ENCODE assay signal across 14 cellular contexts in the genomic region with DNA sequence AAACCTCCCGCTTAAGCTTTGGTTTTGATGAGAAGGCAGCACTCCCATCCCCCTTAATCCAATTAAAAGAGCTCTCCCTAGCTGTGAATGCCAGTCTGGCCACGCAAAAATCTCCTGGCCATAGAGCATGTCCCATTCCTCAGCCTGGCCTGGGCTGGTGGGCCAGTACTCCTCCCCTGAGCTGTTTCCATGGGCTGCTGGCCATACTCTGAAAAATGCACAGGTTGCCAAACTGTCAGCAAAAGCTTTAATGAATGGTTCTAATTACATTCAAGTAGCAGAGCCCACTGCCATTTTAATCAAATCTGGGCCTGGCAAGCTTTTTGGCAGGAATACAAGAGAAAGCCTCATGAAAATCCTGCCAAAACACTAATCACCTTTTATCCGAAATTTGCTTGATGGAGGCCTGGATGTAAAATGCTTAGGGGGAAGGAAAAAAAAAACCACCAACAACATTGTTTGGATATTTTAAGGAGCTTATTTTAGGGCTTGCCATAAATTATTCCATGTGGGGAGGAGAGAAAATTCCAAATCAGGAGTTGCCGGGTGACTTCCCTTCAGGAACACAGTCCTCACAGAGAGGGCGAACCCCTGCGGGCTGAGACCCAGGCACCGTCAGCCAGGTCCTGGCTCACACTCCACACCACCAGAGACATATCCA.
DNase-seq lines count a peak whose midpoint lies in the region; ATAC-seq and TF ChIP-seq lines count a peak whose summit lies in the region.
"Had no signal": no experiment of that assay in that cellular context is flagged by ENCODE, and none has a peak within 500 bp of the region (broad histone marks: within the 10 kb centered on the region; RNA-seq: fewer than 3 reads in every experiment).

No MANE protein-coding gene starts in this region.

- H3K36me3 Mint-ChIP-seq in H9 (ENCODE audit: insufficient read depth in 1 of 3, low read depth in 3 of 3) (no peaks in the 10 kb centered on the region), progenitor cell of endocrine pancreas (ENCODE audit: insufficient read depth) (no peaks in the 10 kb centered on the region)

- no peaks in the 10 kb centered on the region for H4K20me1 ChIP-seq in H9 (ENCODE audit: control insufficient read depth, insufficient read depth, insufficient read length)

- H3K9me3 ChIP-seq in A673 (ENCODE audit: low read depth, low read length, poor library complexity, severe bottlenecking) (no peaks in the 10 kb centered on the region), muscle layer of duodenum (ENCODE audit: control insufficient read depth in 1 of 2, low read length in 2 of 2) (no peaks in the 10 kb centered on the region), H9 (ENCODE audit: control insufficient read depth, low read depth, low read length) (no peaks in the 10 kb centered on the region)
- H3K9me3 ChIP-seq: right lobe of liver had no signal

- H3K23me2 ChIP-seq in H9 (ENCODE audit: insufficient read length, low read depth, low read length, poor library complexity, severe bottlenecking) = no peaks in the 10 kb centered on the region

- H2BK20ac ChIP-seq in H9 (ENCODE audit: low read depth, low read length, poor library complexity, severe bottlenecking) = no peak overlapping the region

- no peak overlapping the region for H2AFZ ChIP-seq in H9 (ENCODE audit: low read length)

- no peak overlapping the region for H2BK120ac ChIP-seq in H9 (ENCODE audit: low read depth, low read length, poor library complexity, severe bottlenecking)

- H4K91ac ChIP-seq in H9 (ENCODE audit: insufficient read length, low read depth, low read length) = no peak overlapping the region

- H3K4me3 ChIP-seq in A673 (ENCODE audit: low read depth, low read length, poor library complexity, severe bottlenecking) = no peak overlapping the region
- no peak overlapping the region for H3K4me3 ChIP-seq in muscle layer of duodenum (ENCODE audit: low read depth in 1 of 2, low read length in 2 of 2)
- H3K4me3 ChIP-seq: lung, right lobe of liver had no signal

- H3K4me3 Mint-ChIP-seq in H9 (no peak overlapping the region), progenitor cell of endocrine pancreas (ENCODE audit: low read depth) (no peak overlapping the region)

- POLR2A ChIA-PET in A673 (lab: Charles Lee; ENCODE audit: low non-redundant PET) = no interaction called here

- no peak overlapping the region for H3T11ph ChIP-seq in H9 (ENCODE audit: low read length)

- no peak overlapping the region for H4K8ac ChIP-seq in H9 (replicated peaks; ENCODE audit: insufficient read length, low read depth, low read length)

- H3K27me3 ChIP-seq in A673 (replicated peaks; ENCODE audit: insufficient read depth, low read depth, low read length, poor library complexity) (no peaks in the 10 kb centered on the region), muscle layer of duodenum (ENCODE audit: low read depth, low read length) (no peaks in the 10 kb centered on the region), H9 (ENCODE audit: insufficient read depth, low read length) (no peaks in the 10 kb centered on the region)
- H3K27me3 ChIP-seq: right lobe of liver had no signal

- peaks cover 0 to 6% of the 10 kb centered on the region in 2 experiments; a peak in 1 of 5 replicates for H3K9me3 Mint-ChIP-seq in H9
- H3K9me3 Mint-ChIP-seq in progenitor cell of endocrine pancreas (ENCODE audit: low read depth) = no peaks in the 10 kb centered on the region

- intact Hi-C loops in A673 (cut with micrococcal nuclease; ENCODE audit: unreplicated experiment) = no loop called here

- H3K79me1 ChIP-seq in H9 (ENCODE audit: insufficient read depth, low read depth, low read length, poor library complexity, severe bottlenecking) = no peaks in the 10 kb centered on the region

- H3K27me3 Mint-ChIP-seq in H9 (ENCODE audit: low read depth) (peaks cover 6% of the 10 kb centered on the region; the same call in 1 of the 2 replicates), progenitor cell of endocrine pancreas (no peaks in the 10 kb centered on the region)

- no peak overlapping the region for H3K27ac Mint-ChIP-seq in H9
- no peak overlapping the region for H3K27ac Mint-ChIP-seq in progenitor cell of endocrine pancreas

- H2BK5ac ChIP-seq in H9 (ENCODE audit: insufficient read length, low read length) = no peak overlapping the region

- H3K23ac ChIP-seq in H9 (ENCODE audit: insufficient read length, low read depth, low read length) = no peak overlapping the region

- no peak overlapping the region for H3K56ac ChIP-seq in H9 (ENCODE audit: insufficient read length, low read depth, low read length)

- no CpG with 5 or more reads among the region's 7 CpGs for WGBS in H9 (ENCODE audit: extremely low coverage, insufficient read length, low lambda C conversion rate)

- no peak; the same call in 1 of the 2 replicates for TF ChIP-seq CTCF in A673 (conservative IDR thresholded peaks at IDR 0.05; ENCODE audit: low read depth, low read length)
- TF ChIP-seq CTCF in H9 (conservative IDR thresholded peaks at IDR 0.05) = no peak
- no peak for TF ChIP-seq CTCF in progenitor cell of endocrine pancreas (IDR thresholded peaks at IDR 0.05; ENCODE audit: unreplicated experiment)

- H3K4me1 ChIP-seq in A673 (ENCODE audit: insufficient read depth, low read length, poor library complexity, severe bottlenecking) (peaks cover 37% of the 10 kb centered on the region), muscle layer of duodenum (ENCODE audit: control insufficient read depth in 1 of 2, insufficient read depth in 2 of 2, low read length in 2 of 2) (no peaks in the 10 kb centered on the region), H9 (ENCODE audit: insufficient read depth, low read length) (no peaks in the 10 kb centered on the region)
- H3K4me1 ChIP-seq: right lobe of liver had no signal

- no peak overlapping the region for H3K4me2 ChIP-seq in H9 (ENCODE audit: insufficient read depth, insufficient read length, low read length)
- H3K4me2 ChIP-seq: KMS-11 had no signal

- ATAC-seq in HG03139 (IDR thresholded peaks at IDR 0.05; ENCODE audit: unreplicated experiment) (no peak), HG03439 (IDR thresholded peaks at IDR 0.05; ENCODE audit: unreplicated experiment) (no peak)

- H3K36me3 ChIP-seq in A673 (ENCODE audit: insufficient read depth, low read length, poor library complexity, severe bottlenecking) (no peaks in the 10 kb centered on the region), muscle layer of duodenum (ENCODE audit: control insufficient read depth in 1 of 2, insufficient read depth in 2 of 2, low read length in 2 of 2) (no peaks in the 10 kb centered on the region)
- H3K36me3 ChIP-seq: right lobe of liver had no signal

- no peaks in the 10 kb centered on the region for H3K79me2 ChIP-seq in H9 (ENCODE audit: insufficient read depth, low read length)

- H2AK5ac ChIP-seq in H9 (ENCODE audit: insufficient read length, low read length) = no peak overlapping the region

- no peak overlapping the region for H2BK12ac ChIP-seq in H9 (ENCODE audit: insufficient read length, low read depth, low read length)

- no peak overlapping the region for H3K4ac ChIP-seq in H9 (ENCODE audit: low read depth, low read length)

- DNase-seq in A673 (ENCODE audit: low spot score) (peak; percentile 82), NCI-H1694 (lab: John Stamatoyannopoulos, UW) (peak; percentile 86), astrocyte of the hippocampus (ENCODE audit: low read depth, low spot score) (peak; percentile 95), H9 (no peak), progenitor cell of endocrine pancreas (ENCODE audit: low spot score, unreplicated experiment) (no peak)
- DNase-seq: activated CD8-positive, alpha-beta memory T cell treated with anti-CD3 and anti-CD28 coated beads, Interleukin-2, amount 50 U/mL, for 4 hours; amniotic stem cell; NCI-H2227 treated with DMSO at 0.1 percent for 48 hours; right lobe of liver had no signal

- H2BK15ac ChIP-seq in H9 (ENCODE audit: low read depth, low read length) = no peak overlapping the region

- no peak overlapping the region for H3K9ac ChIP-seq in H9 (ENCODE audit: extremely low read depth, insufficient read length, low read length)
- H3K9ac ChIP-seq: KMS-11 had no signal

- H3K27ac ChIP-seq in A673 (ENCODE audit: low read depth, low read length, poor library complexity, severe bottlenecking) = peak overlapping the region; percentile 78
- H3K27ac ChIP-seq in muscle layer of duodenum (ENCODE audit: low read length) = peak overlapping the region; percentile 52
- no peak overlapping the region for H3K27ac ChIP-seq in H9 (ENCODE audit: insufficient read length, low read depth, low read length)
- H3K27ac ChIP-seq: KMS-11, right lobe of liver had no signal

- H3K4me1 Mint-ChIP-seq in H9 (peaks cover 2 to 10% of the 10 kb centered on the region in 2 experiments; a peak in 2 of 4 replicates), progenitor cell of endocrine pancreas (ENCODE audit: low read depth) (no peaks in the 10 kb centered on the region)

- no peak overlapping the region for H3K18ac ChIP-seq in H9 (ENCODE audit: insufficient read length, low read depth, low read length)

- no TSS peak for BruUV-seq in A673 (replicated peaks; lab: Mats Ljungman, UMichigan)

- no peak overlapping the region for H3K14ac ChIP-seq in H9 (ENCODE audit: insufficient read depth, low read length)

- no peak overlapping the region for H4K5ac ChIP-seq in H9 (ENCODE audit: insufficient read length, low read depth, low read length)

- CTCF ChIA-PET in A673 (lab: Charles Lee) = no interaction called here

Comparison
In these comparisons a context has a peak if more than half of its experiments do, and no peak if none do; other contexts are left out.
1. DNase-seq: peak in A673 (single experiment), NCI-H1694 (single experiment) and astrocyte of the hippocampus (single experiment); none in H9 (single experiment) and progenitor cell of endocrine pancreas (single experiment).